ENCODE assay signal across 11 cellular contexts in the genomic region with DNA sequence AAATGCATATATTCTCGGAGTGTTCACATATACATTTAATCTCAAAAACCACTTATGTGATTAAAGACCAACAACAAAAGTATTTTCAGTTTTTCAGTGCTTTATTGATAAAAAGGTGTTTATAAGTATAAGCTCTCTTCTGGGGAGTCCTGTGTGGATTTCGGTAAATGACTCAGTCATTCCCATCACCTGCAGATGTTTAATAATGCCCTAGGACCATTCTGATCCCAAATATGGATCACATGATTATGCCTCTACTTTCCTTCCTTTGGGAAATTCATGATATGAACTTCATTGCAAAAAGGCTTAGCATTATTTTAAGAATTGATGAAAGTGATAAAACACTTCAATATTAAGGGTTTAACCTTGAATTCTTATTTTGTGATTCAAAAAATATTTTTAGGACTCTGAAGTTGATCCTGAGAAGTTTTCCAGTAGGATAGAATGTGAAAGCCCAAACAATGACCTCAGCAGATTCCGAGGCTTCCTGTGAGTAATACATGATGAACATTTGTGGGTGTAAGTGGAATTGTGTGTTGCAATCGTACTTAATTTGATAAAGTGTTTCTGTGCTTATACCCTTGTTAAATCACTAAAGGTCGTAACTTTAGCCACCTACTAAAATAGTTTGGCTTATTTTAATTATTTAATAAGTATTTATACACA. TPM values are rescaled to one million over a fixed set of nuclear protein-coding genes. Genes with fewer than 3 reads are reported as not detected.
DNase-seq lines count a peak whose midpoint lies in the region; ATAC-seq and TF ChIP-seq lines count a peak whose summit lies in the region.
"Had no signal": no experiment of that assay in that cellular context is flagged by ENCODE, and none has a peak within 500 bp of the region (broad histone marks: within the 10 kb centered on the region; RNA-seq: fewer than 3 reads in every experiment).

No MANE protein-coding gene starts in this region.

- intact Hi-C loops in Right ventricle myocardium inferior (cut with DNase I) (no loop called here), cardiac septum (cut with DNase I) (no loop called here), lower lobe of right lung (cut with DNase I) (no loop called here), testis (cut with DNase I; ENCODE audit: low total_unique reads) (no loop called here)

- DNase-seq in Right ventricle myocardium inferior (ENCODE audit: missing footprints) (no peak), cardiac septum (ENCODE audit: low spot score) (no peak), dermis blood vessel endothelial cell (peak; percentile 89), lower lobe of right lung (no peak), AML-193 (lab: John Stamatoyannopoulos, UW) (no peak), NCI-H2196 treated with DMSO at 0.1 percent for 48 hours (lab: John Stamatoyannopoulos, UW; ENCODE audit: unreplicated experiment) (no peak), testis (no peak)
- DNase-seq: 8988T, right lobe of liver had no signal

- ATAC-seq in Right ventricle myocardium inferior (peak; percentile 73), lower lobe of right lung (peak; percentile 63 to 94), GM18502 (IDR thresholded peaks at IDR 0.05; ENCODE audit: poor library complexity, unreplicated experiment) (no peak)
- ATAC-seq: WTC11 had no signal

- peaks cover 13% of the 10 kb centered on the region for H3K4me1 ChIP-seq in lower lobe of right lung
- no peaks in the 10 kb centered on the region for H3K4me1 ChIP-seq in testis
- H3K4me1 ChIP-seq: right lobe of liver had no signal

- TF ChIP-seq CTCF in lower lobe of right lung (IDR thresholded peaks at IDR 0.05) (no peak), testis (IDR thresholded peaks at IDR 0.05) (no peak)

- H3K27me3 ChIP-seq in lower lobe of right lung (ENCODE audit: low read depth), result no peaks in the 10 kb centered on the region
- no peaks in the 10 kb centered on the region for H3K27me3 ChIP-seq in testis
- H3K27me3 ChIP-seq: right lobe of liver had no signal

- WGBS in testis, 2 donors, result 67 to 84% methylated on average over 5 of the region's 5 CpGs

- H3K36me3 ChIP-seq in lower lobe of right lung (peaks cover 37% of the 10 kb centered on the region), testis (ENCODE audit: low read depth, missing control alignments) (no peaks in the 10 kb centered on the region)

- H3K4me3 ChIP-seq in lower lobe of right lung (no peak overlapping the region), testis (no peak overlapping the region)
- H3K4me3 ChIP-seq: right lobe of liver had no signal

- TF ChIP-seq POLR2A in testis (IDR thresholded peaks at IDR 0.05), result no peak

- H3K9me3 ChIP-seq in lower lobe of right lung (no peaks in the 10 kb centered on the region), testis (no peaks in the 10 kb centered on the region)
- H3K9me3 ChIP-seq: right lobe of liver had no signal

- H3K27ac ChIP-seq in lower lobe of right lung (peak overlapping the region; percentile 14), testis (no peak overlapping the region)
- H3K27ac ChIP-seq: right lobe of liver had no signal

RNA-seq across cellular contexts. Expression of a gene that starts 40.2 kb away (rescaled TPM):
- 8.0 TPM for total RNA-seq in Right ventricle myocardium inferior
- 11.6 TPM for total RNA-seq in cardiac septum
- 26.9 and 30.5 TPM in 2 replicates for total RNA-seq in dermis blood vessel endothelial cell
- total RNA-seq in lower lobe of right lung, result 25.2 TPM
- total RNA-seq in testis, result 10 to 100 TPM in 1 of 2 donors, 1 to 10 TPM in 1; 7.1 to 14.6 TPM
- polyA plus RNA-seq in testis (ENCODE audit: insufficient read depth, low read depth, low replicate concordance), result 7.9 TPM
